1 cellular context compared by ENCODE assay signal in genomic region chr2:30261695-30262211, GRCh38.
TF ChIP-seq lines count a peak whose summit lies in the region.

No MANE protein-coding gene starts in this region.

TF ChIP-seq in GM12878, 131 proteins besides CTCF, POLR2A, EP300 and RAD21 (continued from another document and continues in another):
- peak; percentile 67; the same call in 1 of the 2 replicates for TF ChIP-seq IKZF1 (conservative IDR thresholded peaks at IDR 0.05)
- no peak for TF ChIP-seq CBFB (IDR thresholded peaks at IDR 0.05; ENCODE audit: low read depth)
- no peak for TF ChIP-seq SIX5 (IDR thresholded peaks at IDR 0.05; ENCODE audit: low read depth, low read length, severe bottlenecking)
- TF ChIP-seq HDAC2 (IDR thresholded peaks at IDR 0.05) = no peak
- TF ChIP-seq CEBPB (IDR thresholded peaks at IDR 0.05; ENCODE audit: borderline replicate concordance in 1 of 2, low read depth in 2 of 2, low read length in 2 of 2) = no peak
- no peak for TF ChIP-seq ZBTB11 (CRISPR knock-in tag; IDR thresholded peaks at IDR 0.05)
- no peak for TF ChIP-seq CBX3 (IDR thresholded peaks at IDR 0.05; ENCODE audit: borderline replicate concordance, low read depth)
- TF ChIP-seq BRCA1 (IDR thresholded peaks at IDR 0.05; ENCODE audit: low read depth, low read length) = no peak
- TF ChIP-seq TCF12 (IDR thresholded peaks at IDR 0.05; ENCODE audit: low read depth, low read length) = no peak
- TF ChIP-seq ZNF592 (IDR thresholded peaks at IDR 0.05) = no peak
- no peak for TF ChIP-seq SREBF2 (IDR thresholded peaks at IDR 0.05; ENCODE audit: low read length)
- TF ChIP-seq TARDBP (IDR thresholded peaks at IDR 0.05; ENCODE audit: borderline replicate concordance) = no peak
- TF ChIP-seq IRF3 (IDR thresholded peaks at IDR 0.05) = no peak
- TF ChIP-seq JUNB (IDR thresholded peaks at IDR 0.05) = no peak
- no peak for TF ChIP-seq ZNF207 (IDR thresholded peaks at IDR 0.05; ENCODE audit: borderline replicate concordance)
- TF ChIP-seq IRF5 (IDR thresholded peaks at IDR 0.05; ENCODE audit: borderline replicate concordance) = no peak
- TF ChIP-seq RUNX3 (IDR thresholded peaks at IDR 0.05; ENCODE audit: low read length) = peak; percentile 32; the same call in 1 of the 2 replicates
- no peak for TF ChIP-seq PML (IDR thresholded peaks at IDR 0.05; ENCODE audit: low read length)
- TF ChIP-seq ZBTB40 (IDR thresholded peaks at IDR 0.05; ENCODE audit: borderline replicate concordance) = no peak
- TF ChIP-seq NRF1 (conservative IDR thresholded peaks at IDR 0.05; ENCODE audit: low read depth, low read length) = no peak
- peak; percentile 11; the same call in 1 of the 2 replicates for TF ChIP-seq PKNOX1 (IDR thresholded peaks at IDR 0.05)
- TF ChIP-seq TBL1XR1 (IDR thresholded peaks at IDR 0.05; ENCODE audit: low read depth, low read length) = no peak
- no peak for TF ChIP-seq TCF3 (IDR thresholded peaks at IDR 0.05; ENCODE audit: borderline replicate concordance, insufficient read depth, low read depth, low read length)
- TF ChIP-seq HDGF (IDR thresholded peaks at IDR 0.05) = no peak
- TF ChIP-seq JUND (IDR thresholded peaks at IDR 0.05; ENCODE audit: low read depth, low read length) = no peak
- TF ChIP-seq RBBP5 (conservative IDR thresholded peaks at IDR 0.05) = no peak
- TF ChIP-seq YBX1 (IDR thresholded peaks at IDR 0.05) = no peak
- no peak for TF ChIP-seq KDM1A (IDR thresholded peaks at IDR 0.05; ENCODE audit: borderline replicate concordance)
- peak; percentile 97 for TF ChIP-seq CBX5 (IDR thresholded peaks at IDR 0.05; ENCODE audit: low read depth)
- peak; percentile 52 for TF ChIP-seq ATF2 (IDR thresholded peaks at IDR 0.05; ENCODE audit: low read length)
- TF ChIP-seq E2F4 (IDR thresholded peaks at IDR 0.05; ENCODE audit: low read depth, low read length) = no peak
- TF ChIP-seq NR2C2 (IDR thresholded peaks at IDR 0.05; ENCODE audit: borderline replicate concordance, control insufficient read depth, insufficient read length, low read depth) = no peak
- TF ChIP-seq CREB1 (IDR thresholded peaks at IDR 0.05; ENCODE audit: low read depth) = no peak
- TF ChIP-seq TCF7 (IDR thresholded peaks at IDR 0.05; ENCODE audit: borderline replicate concordance) = no peak
- TF ChIP-seq ZBTB33 (IDR thresholded peaks at IDR 0.05) = no peak
- no peak for TF ChIP-seq CREM (IDR thresholded peaks at IDR 0.05; ENCODE audit: low read depth)
- TF ChIP-seq PAX5 (IDR thresholded peaks at IDR 0.05; ENCODE audit: borderline replicate concordance, low read depth, low read length) = no peak
- TF ChIP-seq IRF4 (IDR thresholded peaks at IDR 0.05; ENCODE audit: low read depth, low read length) = no peak
- peak; percentile 42; the same call in 1 of the 2 replicates for TF ChIP-seq NFIC (IDR thresholded peaks at IDR 0.05; ENCODE audit: low read depth, low read length)
- TF ChIP-seq MTA2 (IDR thresholded peaks at IDR 0.05; ENCODE audit: low read depth) = no peak
- TF ChIP-seq POLR2AphosphoS5 (IDR thresholded peaks at IDR 0.05; ENCODE audit: low read length) = no peak
- no peak for TF ChIP-seq SMAD1 (IDR thresholded peaks at IDR 0.05; ENCODE audit: low read depth, partially characterized antibody)
- no peak for TF ChIP-seq YY1 (IDR thresholded peaks at IDR 0.05; ENCODE audit: low read depth, low read length)
- no peak for TF ChIP-seq BCL11A (IDR thresholded peaks at IDR 0.05; ENCODE audit: low read depth, low read length)
